In genomic region chr12:48350249-48351021, GRCh38 we compare ENCODE assay signal across 1 cellular context.
TF ChIP-seq lines count a peak whose summit lies in the region.

ZNF641 (minus strand) TSS chr12:48350919; CDS start chr12:48348090, 2,829 bp downstream.

TF ChIP-seq in K562, 482 proteins besides CTCF, POLR2A, EP300 and RAD21 (continued from another document):
- TF ChIP-seq NR0B1 (IDR thresholded peaks at IDR 0.05; ENCODE audit: partially characterized antibody) = no peak
- TF ChIP-seq CREB3 (tag; conservative IDR thresholded peaks at IDR 0.05; ENCODE audit: low read depth) = no peak
- peak; percentile 79 for TF ChIP-seq RBFOX2 (IDR thresholded peaks at IDR 0.05; ENCODE audit: low read depth, low read length)
- peak; percentile 13 for TF ChIP-seq KDM5B (IDR thresholded peaks at IDR 0.05; ENCODE audit: insufficient replicate concordance, low read depth, low read length)
- no peak for TF ChIP-seq ZNF316 (IDR thresholded peaks at IDR 0.05)
- no peak for TF ChIP-seq ADNP (tag; IDR thresholded peaks at IDR 0.05)
- no peak for TF ChIP-seq ID3 (CRISPR knock-in tag; IDR thresholded peaks at IDR 0.05)
- no peak for TF ChIP-seq ID3 (tag; IDR thresholded peaks at IDR 0.05)
- 0 out of 4 replicates have a peak, but pooled peaks of 1 of the 2 experiments have one; percentile 21 for TF ChIP-seq MLX (CRISPR knock-in tag; conservative IDR thresholded peaks at IDR 0.05)
- TF ChIP-seq CCNT2 (IDR thresholded peaks at IDR 0.05; ENCODE audit: borderline replicate concordance, extremely low read depth, insufficient read length, low read depth, low read length) = peak; percentile 60
- peak; percentile 71 for TF ChIP-seq CXXC5 (CRISPR knock-in tag; IDR thresholded peaks at IDR 0.05)
- 0 out of 4 replicates have a peak, but pooled peaks of 1 of the 2 experiments have one; percentile 7 for TF ChIP-seq MNT (conservative IDR thresholded peaks at IDR 0.05)
- no peak for TF ChIP-seq XRCC3 (IDR thresholded peaks at IDR 0.05)
- TF ChIP-seq ESRRA (IDR thresholded peaks at IDR 0.05; ENCODE audit: borderline replicate concordance, low read depth) = peak; percentile 22; the same call in 1 of the 2 replicates
- peak; percentile 40; the same call in 1 of the 2 replicates for TF ChIP-seq GABPB1 (CRISPR knock-in tag; IDR thresholded peaks at IDR 0.05)
- no peak for TF ChIP-seq TGIF2 (CRISPR knock-in tag; IDR thresholded peaks at IDR 0.05)
- no peak for TF ChIP-seq ZNF507 (tag; conservative IDR thresholded peaks at IDR 0.05)
- peak; percentile 41; the same call in 1 of the 2 replicates for TF ChIP-seq NKRF (IDR thresholded peaks at IDR 0.05; ENCODE audit: borderline replicate concordance)
- TF ChIP-seq SIN3B (IDR thresholded peaks at IDR 0.05; ENCODE audit: low read depth) = peak; percentile 31; the same call in 1 of the 2 replicates
- TF ChIP-seq HNRNPH1 (optimal IDR thresholded peaks at IDR 0.05; ENCODE audit: low read depth, low read length) = no peak
- no peak for TF ChIP-seq TEAD1 (CRISPR knock-in tag; IDR thresholded peaks at IDR 0.05)
- peak; percentile 80 for TF ChIP-seq PCBP2 (IDR thresholded peaks at IDR 0.05; ENCODE audit: low read depth, low read length, poor library complexity, severe bottlenecking)
- TF ChIP-seq XRCC4 (IDR thresholded peaks at IDR 0.05; ENCODE audit: extremely low read depth, insufficient read depth, insufficient read length) = no peak
- TF ChIP-seq ZNF232 (CRISPR knock-in tag; IDR thresholded peaks at IDR 0.05) = no peak
- TF ChIP-seq HOXB6 (CRISPR knock-in tag; IDR thresholded peaks at IDR 0.05; ENCODE audit: borderline replicate concordance) = no peak
- no peak for TF ChIP-seq NELFE (IDR thresholded peaks at IDR 0.05; ENCODE audit: insufficient read depth, insufficient read length)
- peak; percentile 2 for TF ChIP-seq CHD1 (IDR thresholded peaks at IDR 0.05; ENCODE audit: low read length)
- 0 out of 2 replicates have a peak, but pooled peaks have one; percentile 48 for TF ChIP-seq KAT7 (CRISPR knock-in tag; IDR thresholded peaks at IDR 0.05; ENCODE audit: borderline replicate concordance)
- no peak for TF ChIP-seq ZMIZ1 (IDR thresholded peaks at IDR 0.05; ENCODE audit: low read depth in 2 of 2, low read length in 2 of 2)
- TF ChIP-seq KDM2B (CRISPR knock-in tag; IDR thresholded peaks at IDR 0.05) = no peak
- TF ChIP-seq MYC (IDR thresholded peaks at IDR 0.05; ENCODE audit: low read depth, low read length) = peak; percentile 11; the same call in 1 of the 2 replicates
- TF ChIP-seq MYC (CRISPR knock-in tag; IDR thresholded peaks at IDR 0.05; ENCODE audit: borderline replicate concordance, low read depth) = no peak
- TF ChIP-seq JUNB (CRISPR knock-in tag; conservative IDR thresholded peaks at IDR 0.05) = no peak
- no peak for TF ChIP-seq CBFB (CRISPR knock-in tag; IDR thresholded peaks at IDR 0.05)
- no peak for TF ChIP-seq FOXM1 (IDR thresholded peaks at IDR 0.05; ENCODE audit: low read depth)
- TF ChIP-seq FOXM1 (CRISPR knock-in tag; IDR thresholded peaks at IDR 0.05; ENCODE audit: low read depth) = no peak
- 0 out of 2 replicates have a peak, but pooled peaks have one; percentile 8 for TF ChIP-seq ATF7 (IDR thresholded peaks at IDR 0.05)
- no peak for TF ChIP-seq SMARCA5 (IDR thresholded peaks at IDR 0.05)
- TF ChIP-seq CGGBP1 (CRISPR knock-in tag; IDR thresholded peaks at IDR 0.05) = no peak
- TF ChIP-seq EZH2 (IDR thresholded peaks at IDR 0.05; ENCODE audit: borderline replicate concordance, low read depth, low read length) = no peak
- no peak for TF ChIP-seq ZNF384 (IDR thresholded peaks at IDR 0.05; ENCODE audit: low read depth, low read length)
- no peak for TF ChIP-seq ZNF740 (CRISPR knock-in tag; IDR thresholded peaks at IDR 0.05)
- TF ChIP-seq ZNF740 (tag; IDR thresholded peaks at IDR 0.05) = no peak
- no peak for TF ChIP-seq RFX5 (IDR thresholded peaks at IDR 0.05; ENCODE audit: low read depth, low read length)
- TF ChIP-seq CAMTA2 (CRISPR knock-in tag; conservative IDR thresholded peaks at IDR 0.05) = no peak
- no peak for TF ChIP-seq SREBF1 (IDR thresholded peaks at IDR 0.05; ENCODE audit: borderline replicate concordance, low read depth, low read length)
- no peak for TF ChIP-seq HEY1 (CRISPR knock-in tag; IDR thresholded peaks at IDR 0.05; ENCODE audit: borderline replicate concordance)
- no peak for TF ChIP-seq TFAM (CRISPR knock-in tag; conservative IDR thresholded peaks at IDR 0.05)
- TF ChIP-seq BRF1 (IDR thresholded peaks at IDR 0.05; ENCODE audit: borderline replicate concordance, extremely low read depth, insufficient read length) = no peak
- peak; percentile 16; the same call in 1 of the 2 replicates for TF ChIP-seq ARID1B (IDR thresholded peaks at IDR 0.05)
- no peak for TF ChIP-seq YBX1 (IDR thresholded peaks at IDR 0.05)
- TF ChIP-seq CBX8 (IDR thresholded peaks at IDR 0.05; ENCODE audit: borderline replicate concordance, extremely low read depth, low read depth, low read length, poor library complexity, severe bottlenecking) = no peak
- TF ChIP-seq NFE2L1 (tag; IDR thresholded peaks at IDR 0.05; ENCODE audit: borderline replicate concordance, low read depth) = no peak
- TF ChIP-seq ELF4 (CRISPR knock-in tag; IDR thresholded peaks at IDR 0.05) = no peak
- no peak for TF ChIP-seq ETV5 (CRISPR knock-in tag; IDR thresholded peaks at IDR 0.05; ENCODE audit: low read depth)
- no peak for TF ChIP-seq NCOA1 (IDR thresholded peaks at IDR 0.05; ENCODE audit: low read depth)
- TF ChIP-seq CBX1 (IDR thresholded peaks at IDR 0.05; ENCODE audit: low read depth) = peak; percentile 57; the same call in 1 of the 2 replicates
